Comparison of ENCODE assay signal across 9 cellular contexts in the genomic region with DNA sequence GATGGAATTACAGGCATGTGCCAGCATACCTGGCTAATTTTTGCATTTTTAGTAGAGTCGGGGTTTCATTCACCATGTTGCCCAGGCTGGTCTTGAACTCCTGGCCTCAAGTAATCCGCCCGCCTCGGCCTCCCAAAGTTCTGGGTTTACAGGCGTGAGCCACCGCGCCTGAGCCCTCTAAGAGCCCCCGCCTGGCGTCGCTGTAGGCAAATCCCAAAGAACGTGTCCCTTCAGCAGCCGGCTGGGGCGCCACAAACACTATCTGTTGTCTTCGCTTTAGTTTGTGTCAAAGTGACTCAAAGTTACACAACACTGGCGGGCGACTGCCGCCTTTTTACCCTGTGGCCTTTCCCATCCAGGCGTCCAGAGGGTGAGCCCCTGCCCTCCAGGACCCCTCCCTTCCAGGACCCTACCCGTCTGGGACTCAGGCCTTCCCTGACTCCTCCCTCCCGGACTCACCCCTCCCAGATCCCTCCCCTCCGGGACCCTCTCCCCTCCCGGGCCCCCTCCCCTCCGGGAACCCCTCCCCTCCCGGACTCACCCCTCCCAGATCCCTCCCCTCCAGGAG. TPM values are rescaled to one million over a fixed set of nuclear protein-coding genes. Genes with fewer than 3 reads are reported as not detected.
DNase-seq lines count a peak whose midpoint lies in the region; ATAC-seq, FAIRE-seq and TF ChIP-seq lines count a peak whose summit lies in the region.
"Had no signal": no experiment of that assay in that cellular context is flagged by ENCODE, and none has a peak within 500 bp of the region (broad histone marks: within the 10 kb centered on the region; RNA-seq: fewer than 3 reads in every experiment).

No MANE protein-coding gene starts in this region.

- H3K4me3 Mint-ChIP-seq in activated CD8-positive, alpha-beta memory T cell treated with anti-CD3 and anti-CD28 coated beads, Interleukin-2, amount 10 ng/mL, durations not matched to agents 7 days and 5 days: peak overlapping the region; percentile 89
- peak overlapping the region; percentile 87 for H3K4me3 Mint-ChIP-seq in endodermal cell

- H3K4me1 ChIP-seq in endodermal cell (ENCODE audit: control insufficient read depth, insufficient read depth, low read length): peaks cover 13% of the 10 kb centered on the region

- DNase-seq in CD1c-positive myeloid dendritic cell (ENCODE audit: extremely low spot score): peak; percentile 96
- DNase-seq in GM20000 (ENCODE audit: low spot score): peak; percentile 92
- peak; percentile 100 for DNase-seq in HTR-8/SVneo (ENCODE audit: insufficient read length, low spot score)
- peak; percentile 97 for DNase-seq in NOMO-1 treated with DMSO at 0.1 percent for 48 hours (lab: John Stamatoyannopoulos, UW; ENCODE audit: unreplicated experiment)
- peak; percentile 95 for DNase-seq in activated CD8-positive, alpha-beta memory T cell treated with anti-CD3 and anti-CD28 coated beads, Interleukin-2, amount 10 ng/mL, durations not matched to agents 7 days and 5 days
- peak; percentile 97 for DNase-seq in endodermal cell
- peak; percentile 96 for DNase-seq in mesenteric fat pad (ENCODE audit: low spot score)
- DNase-seq in stimulated activated CD8-positive, alpha-beta memory T cell treated with anti-CD3 and anti-CD28 coated beads, Interleukin-12 subunit alpha, Interleukin-12 subunit beta, amount 100 ng/mL, for 4 hours (ENCODE audit: low read depth): peak; percentile 71

- peaks cover 28% of the 10 kb centered on the region for H3K4me1 Mint-ChIP-seq in activated CD8-positive, alpha-beta memory T cell treated with anti-CD3 and anti-CD28 coated beads, Interleukin-2, amount 10 ng/mL, durations not matched to agents 7 days and 5 days
- peaks cover 14% of the 10 kb centered on the region for H3K4me1 Mint-ChIP-seq in endodermal cell

- H3K27me3 Mint-ChIP-seq in activated CD8-positive, alpha-beta memory T cell treated with anti-CD3 and anti-CD28 coated beads, Interleukin-2, amount 10 ng/mL, durations not matched to agents 7 days and 5 days: no peaks in the 10 kb centered on the region
- no peaks in the 10 kb centered on the region for H3K27me3 Mint-ChIP-seq in endodermal cell (ENCODE audit: insufficient read depth)

- H3K27ac ChIP-seq in endodermal cell (ENCODE audit: low read depth, low read length): peak overlapping the region; percentile 96

- H3K9me3 Mint-ChIP-seq in activated CD8-positive, alpha-beta memory T cell treated with anti-CD3 and anti-CD28 coated beads, Interleukin-2, amount 10 ng/mL, durations not matched to agents 7 days and 5 days (ENCODE audit: low read depth): no peaks in the 10 kb centered on the region
- peaks cover 1% of the 10 kb centered on the region for H3K9me3 Mint-ChIP-seq in endodermal cell

- peak overlapping the region; percentile 98 for H3K27ac Mint-ChIP-seq in activated CD8-positive, alpha-beta memory T cell treated with anti-CD3 and anti-CD28 coated beads, Interleukin-2, amount 10 ng/mL, durations not matched to agents 7 days and 5 days
- peak overlapping the region; percentile 91 for H3K27ac Mint-ChIP-seq in endodermal cell

- H3K27me3 ChIP-seq in endodermal cell (ENCODE audit: control insufficient read depth, insufficient read depth, low read length, poor library complexity, severe bottlenecking): no peaks in the 10 kb centered on the region

- FAIRE-seq in HTR-8/SVneo (lab: Jason Lieb, UNC): no peak
- FAIRE-seq: endometrium had no signal

- H3K36me3 ChIP-seq in endodermal cell (ENCODE audit: control insufficient read depth, insufficient read depth, low read length): peaks cover 33% of the 10 kb centered on the region

- CTCF ChIA-PET in activated CD8-positive, alpha-beta memory T cell treated with anti-CD3 and anti-CD28 coated beads, Interleukin-2, amount 10 ng/mL, durations not matched to agents 7 days and 5 days (lab: Charles Lee): interaction anchor here (0.6 to 2.0 kb wide), 9 partner anchors 11 to 506 kb away, joined by 3 to 11 read pairs (median 4); a partner anchor contains a TSS

- peak; percentile 88 for TF ChIP-seq CTCF in GM20000 (IDR thresholded peaks at IDR 0.05; ENCODE audit: extremely low read depth, missing control alignments)
- peak; percentile 93 for TF ChIP-seq CTCF in endodermal cell (conservative IDR thresholded peaks at IDR 0.05)

- H3K36me3 Mint-ChIP-seq in activated CD8-positive, alpha-beta memory T cell treated with anti-CD3 and anti-CD28 coated beads, Interleukin-2, amount 10 ng/mL, durations not matched to agents 7 days and 5 days: peaks cover 19% of the 10 kb centered on the region
- H3K36me3 Mint-ChIP-seq in endodermal cell (ENCODE audit: low read depth): peaks cover 22% of the 10 kb centered on the region

- WGBS in endodermal cell (ENCODE audit: insufficient coverage in 1 of 2, insufficient read length in 1 of 2), 2 experiments: 10 to 13% methylated on average over 17 to 21 of the region's 24 CpGs

- H3K9ac ChIP-seq in endodermal cell (ENCODE audit: extremely low read depth, low read length, poor library complexity, severe bottlenecking): peak overlapping the region; percentile 80

- peak; percentile 56 for ATAC-seq in activated CD8-positive, alpha-beta memory T cell treated with anti-CD3 and anti-CD28 coated beads, Interleukin-2, amount 10 ng/mL, durations not matched to agents 7 days and 5 days

- no peaks in the 10 kb centered on the region for H3K9me3 ChIP-seq in endodermal cell (ENCODE audit: control insufficient read depth, low read length)

- H3K4me3 ChIP-seq in endodermal cell (ENCODE audit: low read length): peak overlapping the region; percentile 81

RNA-seq across cellular contexts. Expression of a gene that starts 0.9 kb away (rescaled TPM):
- total RNA-seq in activated CD8-positive, alpha-beta memory T cell treated with anti-CD3 and anti-CD28 coated beads, Interleukin-2, amount 10 ng/mL, durations not matched to agents 7 days and 5 days: 100 to 1,000 TPM; 105 to 133 TPM
- total RNA-seq in endodermal cell (100 to 1,000 TPM; 105 to 106 TPM), mesenteric fat pad (87.1 TPM)
- polyA plus RNA-seq in endodermal cell (2013, experiment 1 of 2): 77.9 TPM
- polyA plus RNA-seq in endodermal cell (2013, experiment 2 of 2): 81.6 TPM

Comparison
In these comparisons a context has a peak if more than half of its experiments do, and no peak if none do; other contexts are left out.
1. Peak in every context shown above with its lines: DNase-seq, ATAC-seq, H3K4me3 ChIP-seq and H3K27ac ChIP-seq.